ENCODE assay signal across 8 cellular contexts in the genomic region with DNA sequence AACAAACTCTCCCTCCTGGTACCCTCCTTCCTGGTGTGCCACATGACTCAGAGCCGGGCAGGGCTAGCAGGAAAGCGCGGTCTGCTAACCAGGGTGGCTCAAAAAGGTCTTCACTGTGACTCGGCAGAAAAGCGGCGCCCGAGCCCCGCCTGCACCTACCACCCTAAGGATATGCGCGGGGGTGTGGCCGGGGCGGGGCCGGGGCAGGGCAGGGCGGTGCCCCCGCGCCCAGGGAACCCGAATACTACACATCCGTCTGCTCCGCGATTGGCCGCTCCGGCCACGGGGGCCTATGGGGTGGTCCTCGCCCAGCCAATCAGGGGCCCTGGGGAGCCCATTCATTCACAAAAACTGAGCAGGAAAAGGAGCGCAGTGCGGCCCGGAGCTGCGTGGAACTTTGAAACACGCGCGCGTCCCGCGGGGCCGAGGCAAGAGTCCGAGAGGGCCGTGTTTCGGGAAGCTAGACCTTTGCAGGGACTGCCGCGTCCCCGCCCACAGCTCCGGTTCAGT. TPM values are rescaled to one million over a fixed set of nuclear protein-coding genes. Genes with fewer than 3 reads are reported as not detected.
DNase-seq lines count a peak whose midpoint lies in the region; ATAC-seq and TF ChIP-seq lines count a peak whose summit lies in the region.

No MANE protein-coding gene starts in this region.

- H3K9me3 ChIP-seq in hepatocyte (ENCODE audit: low read depth): no peaks in the 10 kb centered on the region

- no peak for TF ChIP-seq CTCF in hepatocyte (IDR thresholded peaks at IDR 0.05; ENCODE audit: poor library complexity)

- H3K9me3 Mint-ChIP-seq in T-helper 1 cell treated with Interleukin-12 subunit alpha and Interleukin-12 subunit beta and Interleukin-4 antibody, amounts not matched to agents 30 μg/mL and 1 μg/mL, for 36 hours: no peaks in the 10 kb centered on the region

- H3K36me3 Mint-ChIP-seq in T-helper 1 cell treated with Interleukin-12 subunit alpha and Interleukin-12 subunit beta and Interleukin-4 antibody, amounts not matched to agents 30 μg/mL and 1 μg/mL, for 36 hours (ENCODE audit: low read depth): peaks cover 25% of the 10 kb centered on the region

- H3K9me2 ChIP-seq in hepatocyte (replicated peaks; ENCODE audit: insufficient read depth): no peaks in the 10 kb centered on the region

- peak overlapping the region; percentile 85 for H3K4me3 ChIP-seq in hepatocyte

- H3K27me3 ChIP-seq in hepatocyte: peaks cover 5% of the 10 kb centered on the region

- peaks cover 10% of the 10 kb centered on the region for H3K4me1 ChIP-seq in hepatocyte (ENCODE audit: insufficient read depth)

- peak overlapping the region; percentile 94 for H3K27ac Mint-ChIP-seq in T-helper 1 cell treated with Interleukin-12 subunit alpha and Interleukin-12 subunit beta and Interleukin-4 antibody, amounts not matched to agents 30 μg/mL and 1 μg/mL, for 36 hours

- H3K27ac ChIP-seq in hepatocyte: peak overlapping the region; percentile 26

- 2% methylated on average over 36 of the region's 42 CpGs for WGBS in hepatocyte (ENCODE audit: low lambda C conversion rate, missing lambda C conversion rate)

- DNase-seq in NCI-H146 treated with DMSO at 0.1 percent for 48 hours (lab: John Stamatoyannopoulos, UW; ENCODE audit: unreplicated experiment) (peak; percentile 75), anterior cingulate cortex (lab: John Stamatoyannopoulos, UW) (peak in 55 of 58 donors; percentile 19 to 84 (median 67)), hepatocyte (ENCODE audit: low spot score) (peak; percentile 85), renal cortical epithelial cell (ENCODE audit: low read depth) (peak; percentile 92), cortex of kidney (lab: John Stamatoyannopoulos, UW) (no peak)

- H3K36me3 ChIP-seq in hepatocyte (replicated peaks; ENCODE audit: insufficient read depth, low read depth): no peaks in the 10 kb centered on the region

- peak overlapping the region; percentile 100 for H3K4me2 ChIP-seq in hepatocyte

- H3K79me2 ChIP-seq in hepatocyte: no peaks in the 10 kb centered on the region

- H2AFZ ChIP-seq in hepatocyte: peak overlapping the region; percentile 17

- H3K4me1 Mint-ChIP-seq in T-helper 1 cell treated with Interleukin-12 subunit alpha and Interleukin-12 subunit beta and Interleukin-4 antibody, amounts not matched to agents 30 μg/mL and 1 μg/mL, for 36 hours (ENCODE audit: low read depth): peaks cover 41% of the 10 kb centered on the region

- H4K20me1 ChIP-seq in hepatocyte (ENCODE audit: insufficient read depth, poor library complexity, severe bottlenecking): no peaks in the 10 kb centered on the region

- no peaks in the 10 kb centered on the region for H3K27me3 Mint-ChIP-seq in T-helper 1 cell treated with Interleukin-12 subunit alpha and Interleukin-12 subunit beta and Interleukin-4 antibody, amounts not matched to agents 30 μg/mL and 1 μg/mL, for 36 hours (ENCODE audit: low read depth)

- peak overlapping the region; percentile 90 for H3K4me3 Mint-ChIP-seq in T-helper 1 cell treated with Interleukin-12 subunit alpha and Interleukin-12 subunit beta and Interleukin-4 antibody, amounts not matched to agents 30 μg/mL and 1 μg/mL, for 36 hours

- ATAC-seq in GM18502 (IDR thresholded peaks at IDR 0.05; ENCODE audit: poor library complexity, unreplicated experiment) (peak; percentile 87), HG02885 (IDR thresholded peaks at IDR 0.05; ENCODE audit: poor library complexity, unreplicated experiment) (peak; percentile 88)

RNA-seq across cellular contexts. Expression of a gene that starts 1.7 kb away (rescaled TPM):
- total RNA-seq in hepatocyte (2.6 and 2.7 TPM in 2 replicates), renal cortical epithelial cell (2.9 and 18.9 TPM in 2 replicates)
- 2.1 and 2.4 TPM in 2 replicates for polyA plus RNA-seq in hepatocyte
